Comparison of ENCODE assay signal across 13 cellular contexts in genomic region chr11:1531961-1532586, GRCh38. TPM values are rescaled to one million over a fixed set of nuclear protein-coding genes. Genes with fewer than 3 reads are reported as not detected.
A peak's percentile ranks its signal among the peaks of the same experiment; 100 is the strongest.
DNase-seq lines count a peak whose midpoint lies in the region; ATAC-seq, FAIRE-seq and TF ChIP-seq lines count a peak whose summit lies in the region.
"Had no signal": no experiment of that assay in that cellular context is flagged by ENCODE, and none has a peak within 500 bp of the region (broad histone marks: within the 10 kb centered on the region; RNA-seq: fewer than 3 reads in every experiment).

No MANE protein-coding gene starts in this region.

- peaks cover 5% of the 10 kb centered on the region for H3K36me3 Mint-ChIP-seq in activated T-cell treated with anti-CD3 and anti-CD28 coated beads, Interleukin-2, amount 50 U/mL, for 4 hours (ENCODE audit: insufficient read depth)

- DNase-seq in BE2C (peak; percentile 65), adrenal gland (peak; percentile 66 to 91 (median 82)), head of caudate nucleus (peak in 31 of 42 donors; percentile 26 to 73 (median 52)), prostate gland (ENCODE audit: low spot score) (peak; percentile 74), GM13976 (ENCODE audit: low spot score) (no peak), GM12892 (ENCODE audit: insufficient read length) (no peak), MV-4-11 (lab: John Stamatoyannopoulos, UW) (no peak)
- no peak for DNase-seq in activated T-cell treated with anti-CD3 and anti-CD28 coated beads, Interleukin-2, amount 50 U/mL, for 4 hours
- DNase-seq: activated CD4-positive, alpha-beta T cell treated with anti-CD3 and anti-CD28 coated beads for 48 hours; brain microvascular endothelial cell; NCI-H1105 treated with DMSO at 0.1 percent for 48 hours had no signal

- FAIRE-seq in GM12892 (lab: Jason Lieb, UNC): no peak

- peaks cover 56% of the 10 kb centered on the region for H3K4me1 Mint-ChIP-seq in activated T-cell treated with anti-CD3 and anti-CD28 coated beads, Interleukin-2, amount 50 U/mL, for 4 hours (ENCODE audit: low read depth)

- no peak for TF ChIP-seq CTCF in BE2C (IDR thresholded peaks at IDR 0.05; ENCODE audit: low read depth, low read length)
- no peak for TF ChIP-seq CTCF in adrenal gland (IDR thresholded peaks at IDR 0.05)
- TF ChIP-seq CTCF in prostate gland (IDR thresholded peaks at IDR 0.05): peak in 2 of 4 experiments; percentile 8 to 17
- TF ChIP-seq CTCF in GM13976 (IDR thresholded peaks at IDR 0.05; ENCODE audit: borderline replicate concordance, control extremely low read depth, extremely low read depth, insufficient read depth, missing control alignments): no peak

- no peak overlapping the region for H3K4me3 ChIP-seq in BE2C (ENCODE audit: low read depth, low read length)
- H3K4me3 ChIP-seq in adrenal gland: no peak overlapping the region
- no peak overlapping the region for H3K4me3 ChIP-seq in prostate gland

- TF ChIP-seq POLR2A in adrenal gland (IDR thresholded peaks at IDR 0.05) (peak in 1 of 2 donors; percentile 76), prostate gland (IDR thresholded peaks at IDR 0.05) (no peak), GM12892 (IDR thresholded peaks at IDR 0.05; ENCODE audit: low read depth, low read length) (no peak)

- no peaks in the 10 kb centered on the region for H3K9me3 Mint-ChIP-seq in activated T-cell treated with anti-CD3 and anti-CD28 coated beads, Interleukin-2, amount 50 U/mL, for 4 hours

- H3K9me3 ChIP-seq in BE2C (no peaks in the 10 kb centered on the region), adrenal gland (replicated peaks in 1 of 3) (no peaks in the 10 kb centered on the region), prostate gland (no peaks in the 10 kb centered on the region)

- H3K4me3 Mint-ChIP-seq in activated T-cell treated with anti-CD3 and anti-CD28 coated beads, Interleukin-2, amount 50 U/mL, for 4 hours: no peak overlapping the region

- no peak for ATAC-seq in activated T-cell treated with anti-CD3 and anti-CD28 coated beads, Interleukin-2, amount 50 U/mL, for 4 hours

- 50 to 72% (median 53%) methylated on average over 8 to 19 of the region's 19 CpGs for WGBS in adrenal gland, 4 donors
- WGBS in prostate gland: 32% methylated on average over 19 of the region's 19 CpGs

- H3K36me3 ChIP-seq in BE2C (no peaks in the 10 kb centered on the region), adrenal gland (replicated peaks in 1 of 2) (no peaks in the 10 kb centered on the region), prostate gland (no peaks in the 10 kb centered on the region)
- H3K36me3 ChIP-seq: brain microvascular endothelial cell had no signal

- H3K27ac ChIP-seq in adrenal gland (peak overlapping the region in 4 of 5 donors; percentile 60 to 86 (median 74)), prostate gland (peak overlapping the region; percentile 51 to 63)
- H3K27ac ChIP-seq: brain microvascular endothelial cell, C4-2B had no signal

- in situ Hi-C loops in GM13976 (cut with MboI; ENCODE audit: low sequenced_read_pairs, unreplicated experiment): no loop called here

- no peaks in the 10 kb centered on the region for H3K27me3 Mint-ChIP-seq in activated T-cell treated with anti-CD3 and anti-CD28 coated beads, Interleukin-2, amount 50 U/mL, for 4 hours (ENCODE audit: low read depth)

- intact Hi-C loops in adrenal gland (cut with DNase I): no loop called here
- intact Hi-C loops in head of caudate nucleus (cut with DNase I): no loop called here
- intact Hi-C loops in prostate gland (cut with DNase I): loop anchor here (5.0 kb wide), 1 partner anchor 80 kb away; no protein-coding TSS in a partner anchor

- H3K27me3 ChIP-seq in BE2C (no peaks in the 10 kb centered on the region), adrenal gland (no peaks in the 10 kb centered on the region), prostate gland (replicated peaks; ENCODE audit: insufficient read depth) (no peaks in the 10 kb centered on the region)
- H3K27me3 ChIP-seq: brain microvascular endothelial cell had no signal

- H3K4me1 ChIP-seq in BE2C: peaks cover 5% of the 10 kb centered on the region; the same call in 1 of the 2 replicates
- peaks cover 12 to 48% of the 10 kb centered on the region in 2 donors for H3K4me1 ChIP-seq in adrenal gland (replicated peaks in 1 of 2)
- peaks cover 23% of the 10 kb centered on the region for H3K4me1 ChIP-seq in prostate gland (replicated peaks)

RNA-seq across cellular contexts. Expression of gene DUSP8, which starts 40.0 kb away (rescaled TPM):
- 40.4 TPM for polyA plus RNA-seq in BE2C (2012; ENCODE audit: insufficient read depth, insufficient read length, low read depth)
- total RNA-seq in adrenal gland (1 to 10 TPM in 6 of 8 donors, under 1 TPM in 2; 0.26 to 6.3 (median 1.6) TPM), prostate gland (10 to 100 TPM in 1 of 2 donors, 1 to 10 TPM in 1; 8.8 to 17.2 TPM)
- 1 to 10 TPM; 2.4 to 5.2 (median 3.4) TPM for polyA plus RNA-seq in adrenal gland
- total RNA-seq in activated T-cell treated with anti-CD3 and anti-CD28 coated beads, Interleukin-2, amount 50 U/mL, for 4 hours: 1 to 10 TPM; 5.4 to 6.0 (median 5.7) TPM
- 0.17 TPM for polyA plus RNA-seq in GM12892 (2012; ENCODE audit: missing spikeins)

RNA-seq across cellular contexts. Expression of gene MOB2, which starts 45.5 kb away (rescaled TPM):
- 46.1 TPM for polyA plus RNA-seq in BE2C (2012; ENCODE audit: insufficient read depth, insufficient read length, low read depth)
- total RNA-seq in adrenal gland: 10 to 100 TPM; 11.2 to 43.3 (median 32.3) TPM
- 10 to 100 TPM; 25.6 to 31.9 (median 29.4) TPM for polyA plus RNA-seq in adrenal gland
- 10 to 100 TPM; 39.3 to 46.5 TPM for total RNA-seq in prostate gland
- total RNA-seq in activated T-cell treated with anti-CD3 and anti-CD28 coated beads, Interleukin-2, amount 50 U/mL, for 4 hours: 10 to 100 TPM; 17.7 to 20.1 (median 18.2) TPM
- polyA plus RNA-seq in GM12892 (2012; ENCODE audit: missing spikeins): 13.3 TPM

RNA-seq across cellular contexts. Expression of gene KRTAP5-1, which starts 53.0 kb away (rescaled TPM):
- not detected for polyA plus RNA-seq in BE2C (2012; ENCODE audit: insufficient read depth, insufficient read length, low read depth)
- total RNA-seq in adrenal gland (not detected), prostate gland (not detected)
- polyA plus RNA-seq in adrenal gland: under 1 TPM in 1 of 3 donors, not detected in 2; 0.10 TPM
- not detected for total RNA-seq in activated T-cell treated with anti-CD3 and anti-CD28 coated beads, Interleukin-2, amount 50 U/mL, for 4 hours
- not detected for polyA plus RNA-seq in GM12892 (2012; ENCODE audit: missing spikeins)
- total RNA-seq: renal cortical epithelial cell had no signal

Comparison
In these comparisons a context has a peak if more than half of its experiments do, and no peak if none do; other contexts are left out.
1. DNase-seq: peak in BE2C (single experiment), adrenal gland (7 of 7), head of caudate nucleus (31 of 42) and prostate gland (single experiment); none in GM13976 (single experiment), activated T-cell treated with anti-CD3 and anti-CD28 coated beads, Interleukin-2, amount 50 U/mL, for 4 hours (single experiment), GM12892 (single experiment) and MV-4-11 (single experiment).